9 cellular contexts compared by ENCODE assay signal in the genomic region with DNA sequence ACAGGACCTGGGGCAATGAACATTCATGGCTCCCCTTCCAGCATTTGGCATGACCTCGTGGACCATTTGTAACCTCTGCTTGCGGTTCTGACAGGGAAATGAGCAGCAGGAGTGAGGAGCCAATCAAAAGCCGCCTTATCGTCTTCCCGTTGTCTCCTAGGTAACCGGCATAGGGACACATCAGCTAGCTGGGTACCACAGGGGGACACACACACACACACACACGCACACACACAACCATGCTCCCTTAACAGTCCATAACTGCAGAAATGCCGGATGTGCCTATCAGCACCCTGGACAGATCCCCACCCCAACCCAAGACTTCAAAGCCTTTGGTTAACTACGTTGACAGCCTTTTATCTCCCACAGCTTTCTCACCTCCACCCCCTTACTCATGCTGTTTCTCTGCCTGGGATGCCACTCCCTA. TPM values are rescaled to one million over a fixed set of nuclear protein-coding genes. Genes with fewer than 3 reads are reported as not detected.
DNase-seq lines count a peak whose midpoint lies in the region; TF ChIP-seq lines count a peak whose summit lies in the region.
"Had no signal": no experiment of that assay in that cellular context is flagged by ENCODE, and none has a peak within 500 bp of the region (broad histone marks: within the 10 kb centered on the region; RNA-seq: fewer than 3 reads in every experiment).

No MANE protein-coding gene starts in this region.

- H3K9ac ChIP-seq in endodermal cell (ENCODE audit: extremely low read depth, low read length, poor library complexity, severe bottlenecking) = no peak overlapping the region
- H3K9ac ChIP-seq: parathyroid adenoma had no signal

- no peak overlapping the region for H3K27ac ChIP-seq in A673 (ENCODE audit: low read depth, low read length, poor library complexity, severe bottlenecking)
- no peak overlapping the region for H3K27ac ChIP-seq in endodermal cell (ENCODE audit: low read depth, low read length)
- H3K27ac ChIP-seq: parathyroid adenoma had no signal

- H3K36me3 Mint-ChIP-seq in activated CD4-positive, alpha-beta T cell treated with anti-CD3 and anti-CD28 coated beads, Interleukin-2, amount 10 ng/mL, durations not matched to agents 7 days and 5 days (ENCODE audit: low read depth) = no peaks in the 10 kb centered on the region
- H3K36me3 Mint-ChIP-seq in endodermal cell (ENCODE audit: low read depth) = no peaks in the 10 kb centered on the region

- no peak overlapping the region for H3K4me3 Mint-ChIP-seq in activated CD4-positive, alpha-beta T cell treated with anti-CD3 and anti-CD28 coated beads, Interleukin-2, amount 10 ng/mL, durations not matched to agents 7 days and 5 days
- no peak overlapping the region for H3K4me3 Mint-ChIP-seq in endodermal cell

- intact Hi-C loops in A673 (cut with micrococcal nuclease; ENCODE audit: unreplicated experiment) = no loop called here

- peaks cover 8% of the 10 kb centered on the region for H3K4me1 Mint-ChIP-seq in activated CD4-positive, alpha-beta T cell treated with anti-CD3 and anti-CD28 coated beads, Interleukin-2, amount 10 ng/mL, durations not matched to agents 7 days and 5 days
- no peaks in the 10 kb centered on the region for H3K4me1 Mint-ChIP-seq in endodermal cell

- POLR2A ChIA-PET in A673 (lab: Charles Lee; ENCODE audit: low non-redundant PET) = no interaction called here
- POLR2A ChIA-PET in activated CD4-positive, alpha-beta T cell treated with anti-CD3 and anti-CD28 coated beads, Interleukin-2, amount 10 ng/mL, durations not matched to agents 7 days and 5 days (lab: Charles Lee) = no interaction called here

- H3K9me3 Mint-ChIP-seq in activated CD4-positive, alpha-beta T cell treated with anti-CD3 and anti-CD28 coated beads, Interleukin-2, amount 10 ng/mL, durations not matched to agents 7 days and 5 days = no peaks in the 10 kb centered on the region
- H3K9me3 Mint-ChIP-seq in endodermal cell = no peaks in the 10 kb centered on the region

- no peak for TF ChIP-seq CTCF in A673 (conservative IDR thresholded peaks at IDR 0.05; ENCODE audit: low read depth, low read length)
- no peak for TF ChIP-seq CTCF in endodermal cell (conservative IDR thresholded peaks at IDR 0.05)

- CTCF ChIA-PET in A673 (lab: Charles Lee) = no interaction called here
- CTCF ChIA-PET in activated CD4-positive, alpha-beta T cell treated with anti-CD3 and anti-CD28 coated beads, Interleukin-2, amount 10 ng/mL, durations not matched to agents 7 days and 5 days (lab: Charles Lee) = no interaction called here

- H3K4me1 ChIP-seq in A673 (ENCODE audit: insufficient read depth, low read length, poor library complexity, severe bottlenecking) = no peaks in the 10 kb centered on the region
- H3K4me1 ChIP-seq in endodermal cell (ENCODE audit: control insufficient read depth, insufficient read depth, low read length) = no peaks in the 10 kb centered on the region
- H3K4me1 ChIP-seq: parathyroid adenoma had no signal

- no peaks in the 10 kb centered on the region for H3K36me3 ChIP-seq in A673 (ENCODE audit: insufficient read depth, low read length, poor library complexity, severe bottlenecking)
- no peaks in the 10 kb centered on the region for H3K36me3 ChIP-seq in endodermal cell (ENCODE audit: control insufficient read depth, insufficient read depth, low read length)

- H3K27me3 ChIP-seq in A673 (replicated peaks; ENCODE audit: insufficient read depth, low read depth, low read length, poor library complexity) (peaks cover 63% of the 10 kb centered on the region), endodermal cell (ENCODE audit: control insufficient read depth, insufficient read depth, low read length, poor library complexity, severe bottlenecking) (peaks cover 55% of the 10 kb centered on the region)

- peaks cover 37% of the 10 kb centered on the region for H3K27me3 Mint-ChIP-seq in activated CD4-positive, alpha-beta T cell treated with anti-CD3 and anti-CD28 coated beads, Interleukin-2, amount 10 ng/mL, durations not matched to agents 7 days and 5 days
- H3K27me3 Mint-ChIP-seq in endodermal cell (ENCODE audit: insufficient read depth) = peaks cover 53% of the 10 kb centered on the region

- no peak overlapping the region for H3K4me3 ChIP-seq in A673 (ENCODE audit: low read depth, low read length, poor library complexity, severe bottlenecking)
- H3K4me3 ChIP-seq in endodermal cell (ENCODE audit: low read length) = no peak overlapping the region

- H3K27ac Mint-ChIP-seq in activated CD4-positive, alpha-beta T cell treated with anti-CD3 and anti-CD28 coated beads, Interleukin-2, amount 10 ng/mL, durations not matched to agents 7 days and 5 days = no peak overlapping the region
- no peak overlapping the region for H3K27ac Mint-ChIP-seq in endodermal cell

- DNase-seq in A673 (ENCODE audit: low spot score) (peak; percentile 46), HuH-7.5 (ENCODE audit: low spot score) (peak; percentile 88), endodermal cell (peak; percentile 93), 8988T (no peak), NCI-H82 treated with DMSO at 0.1 percent for 48 hours (lab: John Stamatoyannopoulos, UW; ENCODE audit: unreplicated experiment) (no peak), HT-29 (ENCODE audit: low spot score) (no peak)
- peak; percentile 80 for DNase-seq in activated CD4-positive, alpha-beta T cell treated with anti-CD3 and anti-CD28 coated beads, Interleukin-2, amount 10 ng/mL, durations not matched to agents 7 days and 5 days
- DNase-seq in stimulated activated CD4-positive, alpha-beta T cell treated with anti-CD3 and anti-CD28 coated beads, Interleukin-15, amount 100 ng/mL, for 24 hours = peak; percentile 61

- WGBS in endodermal cell (ENCODE audit: insufficient coverage in 1 of 2, insufficient read length in 1 of 2), 2 experiments = 36 to 52% methylated on average over 5 to 9 of the region's 9 CpGs

- H3K9me3 ChIP-seq in A673 (ENCODE audit: low read depth, low read length, poor library complexity, severe bottlenecking) (no peaks in the 10 kb centered on the region), endodermal cell (ENCODE audit: control insufficient read depth, low read length) (no peaks in the 10 kb centered on the region)

- no TSS peak for BruUV-seq in A673 (replicated peaks; lab: Mats Ljungman, UMichigan)

RNA-seq across cellular contexts. Expression of a gene that starts 53.4 kb away (rescaled TPM):
- total RNA-seq in A673 (2021) (19.0 and 19.8 TPM in 2 replicates), endodermal cell (10 to 100 TPM; 18.7 to 20.1 TPM)
- total RNA-seq in activated CD4-positive, alpha-beta T cell treated with anti-CD3 and anti-CD28 coated beads, Interleukin-2, amount 10 ng/mL, durations not matched to agents 7 days and 5 days = 10 to 100 TPM; 20.9 to 24.0 TPM
- polyA plus RNA-seq in endodermal cell (2013, experiment 1 of 2) = 20.8 TPM
- 16.6 TPM for polyA plus RNA-seq in endodermal cell (2013, experiment 2 of 2)
- 3.4 and 4.1 TPM in 2 replicates for total RNA-seq in HT-29 (2014; rRNA removed; shearing (Covaris generic))

RNA-seq across cellular contexts. Expression of a gene that starts 58.0 kb away (rescaled TPM):
- 0.43 and 0.76 TPM in 2 replicates for total RNA-seq in A673 (2021)
- total RNA-seq in activated CD4-positive, alpha-beta T cell treated with anti-CD3 and anti-CD28 coated beads, Interleukin-2, amount 10 ng/mL, durations not matched to agents 7 days and 5 days = under 1 TPM; 0.15 to 0.45 TPM
- total RNA-seq in endodermal cell = 1 to 10 TPM; 2.0 to 2.2 TPM
- polyA plus RNA-seq in endodermal cell (2013, experiment 1 of 2) = 1.1 TPM
- 0.79 TPM for polyA plus RNA-seq in endodermal cell (2013, experiment 2 of 2)
- not detected in 2 replicates for total RNA-seq in HT-29 (2014; rRNA removed; shearing (Covaris generic))

Comparison
In these comparisons a context has a peak if more than half of its experiments do, and no peak if none do; other contexts are left out.
1. DNase-seq: peak in A673 (single experiment), HuH-7.5 (single experiment), activated CD4-positive, alpha-beta T cell treated with anti-CD3 and anti-CD28 coated beads, Interleukin-2, amount 10 ng/mL, durations not matched to agents 7 days and 5 days (single experiment), endodermal cell (single experiment) and stimulated activated CD4-positive, alpha-beta T cell treated with anti-CD3 and anti-CD28 coated beads, Interleukin-15, amount 100 ng/mL, for 24 hours (single experiment); none in 8988T (single experiment), NCI-H82 treated with DMSO at 0.1 percent for 48 hours (single experiment) and HT-29 (single experiment).